ENCODE assay signal across 8 cellular contexts in genomic region chr10:80454526-80455460, GRCh38. TPM values are rescaled to one million over a fixed set of nuclear protein-coding genes. Genes with fewer than 3 reads are reported as not detected.
DNase-seq lines count a peak whose midpoint lies in the region; ATAC-seq and TF ChIP-seq lines count a peak whose summit lies in the region.

No MANE protein-coding gene starts in this region.

- CTCF ChIA-PET in activated CD4-positive, alpha-beta memory T cell treated with anti-CD3 and anti-CD28 coated beads, Interleukin-2, amount 10 ng/mL, durations not matched to agents 7 days and 5 days (lab: Charles Lee), result interaction anchor here (0.7 to 24.7 kb wide), 5 partner anchors 8 to 50 kb away, joined by 3 to 414 read pairs (median 3); partner anchors contain the start of gene PRXL2A

- ATAC-seq in GM21360 (IDR thresholded peaks at IDR 0.05; ENCODE audit: unreplicated experiment), result peak; percentile 11
- ATAC-seq in HG03565 (IDR thresholded peaks at IDR 0.05; ENCODE audit: unreplicated experiment), result peak; percentile 8
- ATAC-seq in foreskin keratinocyte, result peak; percentile 0

- POLR2A ChIA-PET in activated CD4-positive, alpha-beta memory T cell treated with anti-CD3 and anti-CD28 coated beads, Interleukin-2, amount 10 ng/mL, durations not matched to agents 7 days and 5 days (lab: Charles Lee), result interaction anchor here (1.7 to 21.7 kb wide), 4 partner anchors 13 to 56 kb away, joined by 5 to 404 read pairs (median 258); no protein-coding TSS in a partner anchor

- no peaks in the 10 kb centered on the region for H3K27me3 ChIP-seq in foreskin keratinocyte

- H3K4me1 ChIP-seq in foreskin keratinocyte, result peaks cover 22% of the 10 kb centered on the region

- peaks cover 41% of the 10 kb centered on the region for H3K36me3 Mint-ChIP-seq in activated CD4-positive, alpha-beta memory T cell treated with anti-CD3 and anti-CD28 coated beads, Interleukin-2, amount 10 ng/mL, durations not matched to agents 7 days and 5 days (ENCODE audit: low read depth)

- peak overlapping the region; percentile 97 for H3K27ac ChIP-seq in foreskin keratinocyte

- H3K4me3 Mint-ChIP-seq in activated CD4-positive, alpha-beta memory T cell treated with anti-CD3 and anti-CD28 coated beads, Interleukin-2, amount 10 ng/mL, durations not matched to agents 7 days and 5 days, result peak overlapping the region; percentile 94

- no peak for TF ChIP-seq CTCF in foreskin keratinocyte (conservative IDR thresholded peaks at IDR 0.05)

- peaks cover 47% of the 10 kb centered on the region for H3K4me1 Mint-ChIP-seq in activated CD4-positive, alpha-beta memory T cell treated with anti-CD3 and anti-CD28 coated beads, Interleukin-2, amount 10 ng/mL, durations not matched to agents 7 days and 5 days

- no peaks in the 10 kb centered on the region for H3K27me3 Mint-ChIP-seq in activated CD4-positive, alpha-beta memory T cell treated with anti-CD3 and anti-CD28 coated beads, Interleukin-2, amount 10 ng/mL, durations not matched to agents 7 days and 5 days

- DNase-seq in EH (ENCODE audit: low read depth) (peak; percentile 46), foreskin keratinocyte (no peak), occipital lobe (lab: John Stamatoyannopoulos, UW) (peak; percentile 25), NCI-H2107 treated with DMSO at 0.1 percent for 48 hours (lab: John Stamatoyannopoulos, UW; ENCODE audit: unreplicated experiment) (no peak), foreskin melanocyte (no peak)
- DNase-seq in activated CD4-positive, alpha-beta memory T cell treated with anti-CD3 and anti-CD28 coated beads, Interleukin-2, amount 10 ng/mL, durations not matched to agents 7 days and 5 days, result peak; percentile 46

- no peaks in the 10 kb centered on the region for H3K9me3 Mint-ChIP-seq in activated CD4-positive, alpha-beta memory T cell treated with anti-CD3 and anti-CD28 coated beads, Interleukin-2, amount 10 ng/mL, durations not matched to agents 7 days and 5 days

- H3K27ac Mint-ChIP-seq in activated CD4-positive, alpha-beta memory T cell treated with anti-CD3 and anti-CD28 coated beads, Interleukin-2, amount 10 ng/mL, durations not matched to agents 7 days and 5 days, result peak overlapping the region; percentile 97

RNA-seq across cellular contexts. Expression of gene TSPAN14, which starts 0.7 kb away (rescaled TPM):
- total RNA-seq in activated CD4-positive, alpha-beta memory T cell treated with anti-CD3 and anti-CD28 coated beads, Interleukin-2, amount 10 ng/mL, durations not matched to agents 7 days and 5 days, result 100 to 1,000 TPM; 130 to 136 TPM
- total RNA-seq in foreskin keratinocyte (105 and 139 TPM in 2 replicates), occipital lobe (35.7 TPM)
- polyA plus RNA-seq in foreskin keratinocyte, result 76.4 and 110 TPM in 2 replicates

RNA-seq across cellular contexts. Expression of gene PRXL2A, which starts 46.4 kb away (rescaled TPM):
- 1 to 10 TPM; 4.5 to 5.2 TPM for total RNA-seq in activated CD4-positive, alpha-beta memory T cell treated with anti-CD3 and anti-CD28 coated beads, Interleukin-2, amount 10 ng/mL, durations not matched to agents 7 days and 5 days
- total RNA-seq in foreskin keratinocyte, result 39.8 and 53.7 TPM in 2 replicates
- polyA plus RNA-seq in foreskin keratinocyte, result 35.0 and 58.5 TPM in 2 replicates
- total RNA-seq in occipital lobe, result 70.5 TPM

Comparison
In these comparisons a context has a peak if more than half of its experiments do, and no peak if none do; other contexts are left out.
1. DNase-seq: peak in EH (single experiment), activated CD4-positive, alpha-beta memory T cell treated with anti-CD3 and anti-CD28 coated beads, Interleukin-2, amount 10 ng/mL, durations not matched to agents 7 days and 5 days (single experiment) and occipital lobe (single experiment); none in foreskin keratinocyte (0 of 2), NCI-H2107 treated with DMSO at 0.1 percent for 48 hours (single experiment) and foreskin melanocyte (single experiment).
2. Peak in every context shown above with its lines, with median percentiles within 50 percentile points of each other: ATAC-seq.